In the genomic region with DNA sequence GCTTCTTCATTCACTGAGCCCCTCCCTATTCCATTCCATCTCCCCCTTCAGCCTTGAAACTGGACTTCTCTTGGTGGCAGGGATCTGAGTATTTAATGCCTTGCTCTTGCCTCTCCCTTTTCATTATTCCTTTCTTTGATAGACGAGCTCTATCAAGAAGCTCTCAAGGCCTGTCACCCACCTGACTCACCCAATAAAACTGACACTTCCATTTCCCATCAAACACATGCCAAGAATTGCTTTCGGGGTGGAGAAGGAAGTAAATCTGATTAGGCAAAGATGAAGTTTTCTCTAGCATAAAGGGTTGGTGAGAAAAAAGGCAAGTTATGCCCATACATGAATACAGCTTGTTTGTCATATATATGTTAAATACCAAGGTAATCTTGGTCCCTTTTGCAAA, we compare ENCODE assay signal across 21 cellular contexts. TPM values are rescaled to one million over a fixed set of nuclear protein-coding genes. Genes with fewer than 3 reads are reported as not detected.
A peak's percentile ranks its signal among the peaks of the same experiment; 100 is the strongest.
DNase-seq lines count a peak whose midpoint lies in the region; ATAC-seq, FAIRE-seq and TF ChIP-seq lines count a peak whose summit lies in the region.
"Had no signal": no experiment of that assay in that cellular context is flagged by ENCODE, and none has a peak within 500 bp of the region (broad histone marks: within the 10 kb centered on the region; RNA-seq: fewer than 3 reads in every experiment).

No MANE protein-coding gene starts in this region.

- TF ChIP-seq RAD21 in HCT116 (IDR thresholded peaks at IDR 0.05; ENCODE audit: low read depth), result no peak

- 0 out of 2 replicates have a peak overlapping the region, but pooled peaks have one; percentile 9 for H3K4me2 ChIP-seq in HCT116 (ENCODE audit: low read length)
- no peak overlapping the region for H3K4me2 ChIP-seq in PC-3 (ENCODE audit: low read length)
- H3K4me2 ChIP-seq: BLaER1 had no signal

- no peaks in the 10 kb centered on the region for H3K36me3 ChIP-seq in HCT116 (ENCODE audit: control insufficient read depth in 1 of 2, insufficient read depth in 2 of 2, low read length in 2 of 2)
- no peaks in the 10 kb centered on the region for H3K36me3 ChIP-seq in PC-3 (ENCODE audit: low read depth, low read length)
- H3K36me3 ChIP-seq in kidney (ENCODE audit: control insufficient read depth in 1 of 2, insufficient read depth in 2 of 2, low read length in 2 of 2), result no peaks in the 10 kb centered on the region
- H3K36me3 ChIP-seq: BLaER1 had no signal

- H3K27ac ChIP-seq in HCT116 (ENCODE audit: low read depth, low read length), result no peak overlapping the region
- H3K27ac ChIP-seq in PC-3 (ENCODE audit: low read length), result no peak overlapping the region
- H3K27ac ChIP-seq in kidney (ENCODE audit: low read depth in 2 of 2, low read length in 2 of 2), result no peak overlapping the region
- H3K27ac ChIP-seq: BLaER1 had no signal

- H3K4me3 Mint-ChIP-seq in type B pancreatic cell, result peak overlapping the region; percentile 21
- H3K4me3 Mint-ChIP-seq: CD4-positive, alpha-beta T cell had no signal

- peaks cover 0 to under 1% of the 10 kb centered on the region in 2 experiments; a peak in 1 of 4 replicates for H3K9me3 ChIP-seq in HCT116 (ENCODE audit: control insufficient read depth in 1 of 2, insufficient read depth in 1 of 2, low read depth in 1 of 2, low read length in 2 of 2)
- H3K9me3 ChIP-seq in PC-3 (ENCODE audit: low read length), result no peaks in the 10 kb centered on the region
- H3K9me3 ChIP-seq in kidney (ENCODE audit: control insufficient read depth in 1 of 2, low read length in 2 of 2), result no peaks in the 10 kb centered on the region

- H3K4me1 ChIP-seq in HCT116 (ENCODE audit: control insufficient read depth in 1 of 2, insufficient read depth in 2 of 2, low read length in 2 of 2), result peaks cover 0 to 8% of the 10 kb centered on the region in 2 experiments; a peak in 1 of 4 replicates
- no peaks in the 10 kb centered on the region for H3K4me1 ChIP-seq in PC-3 (ENCODE audit: insufficient read depth, low read length)
- no peaks in the 10 kb centered on the region for H3K4me1 ChIP-seq in kidney (ENCODE audit: control insufficient read depth in 1 of 2, insufficient read depth in 1 of 2, low read depth in 1 of 2, low read length in 2 of 2)

- H3K9me3 Mint-ChIP-seq in type B pancreatic cell, result peaks cover 4% of the 10 kb centered on the region
- H3K9me3 Mint-ChIP-seq: CD4-positive, alpha-beta T cell had no signal

- H4K20me1 ChIP-seq in HCT116 (ENCODE audit: insufficient read depth) (no peaks in the 10 kb centered on the region), PC-3 (ENCODE audit: low read length) (no peaks in the 10 kb centered on the region)
- H4K20me1 ChIP-seq: BLaER1 had no signal

- ATAC-seq in HCT116 (no peak), PC-3 (peak; percentile 58), esophagus mucosa (peak; percentile 47), GM21576 (IDR thresholded peaks at IDR 0.05; ENCODE audit: unreplicated experiment) (no peak)
- ATAC-seq: Panc1 had no signal

- CTCF ChIA-PET in HCT116 (lab: Charles Lee) (no interaction called here), PC-3 (lab: Charles Lee) (interaction anchor here (0.6 to 1.2 kb wide), 2 partner anchors 128 to 296 kb away, joined by 4 to 14 read pairs; no protein-coding TSS in a partner anchor)

- H3K79me2 ChIP-seq in HCT116 (ENCODE audit: insufficient read depth, low read length), result no peaks in the 10 kb centered on the region
- H3K79me2 ChIP-seq in PC-3 (ENCODE audit: low read length), result no peaks in the 10 kb centered on the region

- H3K27ac Mint-ChIP-seq in type B pancreatic cell, result peak overlapping the region; percentile 89
- H3K27ac Mint-ChIP-seq: CD4-positive, alpha-beta T cell had no signal

- TF ChIP-seq CTCF in HCT116 (IDR thresholded peaks at IDR 0.05 in 2 of 3, conservative IDR thresholded peaks at IDR 0.05 in 1 of 3; ENCODE audit: borderline replicate concordance in 1 of 3, insufficient read depth in 1 of 3, low read depth in 2 of 3, low read length in 2 of 3) (no peak), PC-3 (conservative IDR thresholded peaks at IDR 0.05; ENCODE audit: low read depth, low read length) (no peak), type B pancreatic cell (conservative IDR thresholded peaks at IDR 0.05) (no peak), kidney (IDR thresholded peaks at IDR 0.05; ENCODE audit: borderline replicate concordance, extremely low read depth, insufficient read depth) (no peak)

- peaks cover 9% of the 10 kb centered on the region for H3K27me3 Mint-ChIP-seq in type B pancreatic cell
- H3K27me3 Mint-ChIP-seq: CD4-positive, alpha-beta T cell had no signal

- H3K9ac ChIP-seq in HCT116 (ENCODE audit: low read length) (no peak overlapping the region), PC-3 (ENCODE audit: low read length) (no peak overlapping the region), kidney (ENCODE audit: low read length in 2 of 2) (no peak overlapping the region)
- H3K9ac ChIP-seq: BLaER1 had no signal

- POLR2A ChIA-PET in HCT116 (lab: Charles Lee) (no interaction called here), PC-3 (lab: Charles Lee; ENCODE audit: unreplicated experiment) (interaction anchor here (0.8 kb wide), 1 partner anchor 19 kb away, joined by 3 read pairs; no protein-coding TSS in a partner anchor)

- peaks cover 19% of the 10 kb centered on the region for H3K4me1 Mint-ChIP-seq in type B pancreatic cell (ENCODE audit: unreplicated experiment)

- no peaks in the 10 kb centered on the region for H3F3A ChIP-seq in PC-3 (ENCODE audit: low read length, unreplicated experiment)

- H3K4me3 ChIP-seq in HCT116 (replicated peaks in 1 of 2; ENCODE audit: low read depth in 1 of 2, low read length in 2 of 2) (no peak overlapping the region), PC-3 (ENCODE audit: low read length) (no peak overlapping the region), kidney (ENCODE audit: low read length in 2 of 2) (no peak overlapping the region)
- H3K4me3 ChIP-seq: BLaER1 had no signal

- H2AFZ ChIP-seq in HCT116 (ENCODE audit: low read depth, low read length, poor library complexity, severe bottlenecking), result no peak overlapping the region
- H2AFZ ChIP-seq in PC-3 (ENCODE audit: low read length), result no peak overlapping the region

- H3K27me3 ChIP-seq in HCT116 (ENCODE audit: insufficient read depth, low read length) (no peaks in the 10 kb centered on the region), PC-3 (ENCODE audit: low read length) (no peaks in the 10 kb centered on the region)
- H3K27me3 ChIP-seq: BLaER1 had no signal

- RAD21 ChIA-PET in HCT116 (lab: Charles Lee; ENCODE audit: low non-redundant PET in 1 of 2, low total read pairs in 2 of 2, uncharacterized antibody in 2 of 2, unreplicated experiment in 2 of 2), result no interaction called here

- BruUV-seq in HCT116 (replicated peaks; lab: Mats Ljungman, UMichigan) (no TSS peak), PC-3 (replicated peaks; lab: Mats Ljungman, UMichigan) (no TSS peak)

- DNase-seq in HCT116 (ENCODE audit: low read depth, low spot score) (no peak), PC-3 (peak; percentile 72), type B pancreatic cell (ENCODE audit: extremely low spot score, unreplicated experiment) (no peak), kidney (no peak), NCI-H82 treated with DMSO at 0.1 percent for 48 hours (lab: John Stamatoyannopoulos, UW; ENCODE audit: unreplicated experiment) (no peak)
- DNase-seq: ACHN; CD4-positive, alpha-beta T cell; COR-L47; DMS79; GOT3; Kasumi-1; MM.1S; NCI-H1048; NCI-H1436; NCI-H187 treated with DMSO at 0.1 percent for 48 hours; NCI-H2107; T-helper 1 cell had no signal

- intact Hi-C loops in HCT116 (cut with micrococcal nuclease) (no loop called here), PC-3 (cut with micrococcal nuclease) (no loop called here), kidney (cut with DNase I) (no loop called here)

- no peak for FAIRE-seq in kidney (lab: Jason Lieb, UNC)

- no peak for TF ChIP-seq POLR2A in HCT116 (IDR thresholded peaks at IDR 0.05; ENCODE audit: borderline replicate concordance, extremely low read depth, insufficient read depth, insufficient read length)

- H3K36me3 Mint-ChIP-seq in type B pancreatic cell, result no peaks in the 10 kb centered on the region

- H3K9me2 ChIP-seq in HCT116 (ENCODE audit: insufficient read depth) (no peaks in the 10 kb centered on the region), PC-3 (replicated peaks; ENCODE audit: low read length) (no peaks in the 10 kb centered on the region)

TF ChIP-seq in HCT116, 20 proteins besides CTCF, POLR2A, EP300 and RAD21 (continues in another document):
- TF ChIP-seq SIN3A (IDR thresholded peaks at IDR 0.05; ENCODE audit: low read depth) (no peak), POLR2AphosphoS5 (IDR thresholded peaks at IDR 0.05; ENCODE audit: low read depth, low read length) (no peak), ELF1 (IDR thresholded peaks at IDR 0.05; ENCODE audit: borderline replicate concordance, low read depth) (no peak), FOSL1 (IDR thresholded peaks at IDR 0.05; ENCODE audit: low read depth) (no peak), YY1 (IDR thresholded peaks at IDR 0.05; ENCODE audit: extremely low read depth, insufficient replicate concordance, low read depth, low read length) (no peak), EZH2 (IDR thresholded peaks at IDR 0.05) (no peak), JUND (IDR thresholded peaks at IDR 0.05) (no peak), EGR1 (IDR thresholded peaks at IDR 0.05; ENCODE audit: low read depth) (no peak), SRF (IDR thresholded peaks at IDR 0.05; ENCODE audit: low read depth) (no peak)
- TF ChIP-seq, protein P1, sequence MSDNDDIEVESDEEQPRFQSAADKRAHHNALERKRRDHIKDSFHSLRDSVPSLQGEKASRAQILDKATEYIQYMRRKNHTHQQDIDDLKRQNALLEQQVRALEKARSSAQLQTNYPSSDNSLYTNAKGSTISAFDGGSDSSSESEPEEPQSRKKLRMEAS (IDR thresholded peaks at IDR 0.05), result no peak
- TF ChIP-seq, protein P2, sequence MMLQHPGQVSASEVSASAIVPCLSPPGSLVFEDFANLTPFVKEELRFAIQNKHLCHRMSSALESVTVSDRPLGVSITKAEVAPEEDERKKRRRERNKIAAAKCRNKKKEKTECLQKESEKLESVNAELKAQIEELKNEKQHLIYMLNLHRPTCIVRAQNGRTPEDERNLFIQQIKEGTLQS (IDR thresholded peaks at IDR 0.05), result no peak

RNA-seq across cellular contexts. Expression of a gene that starts 34.9 kb away (rescaled TPM):
- total RNA-seq in HCT116 (2021; ENCODE audit: unreplicated experiment) (135 TPM), PC-3 (2014; rRNA removed) (59.0 and 71.8 TPM in 2 replicates), esophagus mucosa (4.7 TPM), type B pancreatic cell (ENCODE audit: low replicate concordance) (4.1 and 4.3 TPM in 2 replicates), kidney (2.6 TPM)
- polyA plus RNA-seq in HCT116 (2012), result 123 and 126 TPM in 2 replicates
- polyA plus RNA-seq in kidney (ENCODE audit: insufficient read depth, low read depth, low replicate concordance), result not detected
- total RNA-seq: CD4-positive, alpha-beta T cell had no signal

Comparison
In these comparisons a context has a peak if more than half of its experiments do, and no peak if none do; other contexts are left out.
1. ATAC-seq: peak in PC-3 (single experiment) and esophagus mucosa (single experiment); none in HCT116 (single experiment) and GM21576 (single experiment).
2. RNA of a gene that starts 34.9 kb away (total RNA-seq): 135 TPM in HCT116 (single experiment) and 59.0 to 71.8 TPM in PC-3; 4.7 TPM in esophagus mucosa (single experiment), 4.1 to 4.3 TPM in type B pancreatic cell and 2.6 TPM in kidney (single experiment); every median in the first group is over 10 times any median in the second.